ENCODE assay signal across 8 cellular contexts in genomic region chr19:15101479-15102082, GRCh38. TPM values are rescaled to one million over a fixed set of nuclear protein-coding genes. Genes with fewer than 3 reads are reported as not detected.
DNase-seq lines count a peak whose midpoint lies in the region; ATAC-seq and TF ChIP-seq lines count a peak whose summit lies in the region.

No MANE protein-coding gene starts in this region.

- TF ChIP-seq POLR2A in esophagus squamous epithelium (IDR thresholded peaks at IDR 0.05) = no peak

- H3K79me2 ChIP-seq in DND-41 (ENCODE audit: insufficient read depth, low read length) (no peaks in the 10 kb centered on the region), trophoblast cell (ENCODE audit: control insufficient read depth, insufficient read depth, low read length, poor library complexity) (no peaks in the 10 kb centered on the region)

- H2AK5ac ChIP-seq in trophoblast cell (ENCODE audit: low read length) = no peak overlapping the region

- 47 to 65% methylated on average over 2 to 3 of the region's 3 CpGs for WGBS in esophagus squamous epithelium, 2 donors
- no CpG with 5 or more reads among the region's 3 CpGs for WGBS in trophoblast cell (ENCODE audit: extremely low coverage, insufficient coverage, insufficient read length)

- H3K4me2 ChIP-seq in DND-41 (ENCODE audit: insufficient read depth, low read length) (no peak overlapping the region), trophoblast cell (ENCODE audit: low read length) (no peak overlapping the region)

- H3K4me1 ChIP-seq in DND-41 (ENCODE audit: insufficient read depth, low read length) (no peaks in the 10 kb centered on the region), esophagus squamous epithelium (peaks cover 2 to 17% (median 4%) of the 10 kb centered on the region in 3 donors), trophoblast cell (ENCODE audit: control insufficient read depth in 1 of 2, insufficient read depth in 2 of 2, low read length in 2 of 2) (no peaks in the 10 kb centered on the region)

- no peak overlapping the region for H3K27ac ChIP-seq in DND-41 (ENCODE audit: low read length)
- no peak overlapping the region for H3K27ac ChIP-seq in esophagus squamous epithelium
- no peak overlapping the region for H3K27ac ChIP-seq in trophoblast cell (ENCODE audit: low read depth, low read length)

- H2AFZ ChIP-seq in DND-41 (ENCODE audit: low read depth, low read length) = no peak overlapping the region
- no peak overlapping the region for H2AFZ ChIP-seq in trophoblast cell (ENCODE audit: insufficient read depth, low read length, poor library complexity)

- H3K79me1 ChIP-seq in trophoblast cell (ENCODE audit: low read length) = peaks cover 3% of the 10 kb centered on the region

- no peak overlapping the region for H3K9ac ChIP-seq in DND-41 (ENCODE audit: low read depth, low read length)
- no peak overlapping the region for H3K9ac ChIP-seq in trophoblast cell (ENCODE audit: low read length)

- no peak overlapping the region for H2BK120ac ChIP-seq in trophoblast cell (ENCODE audit: insufficient read depth, low read length, poor library complexity)

- H3K27me3 ChIP-seq in DND-41 (ENCODE audit: insufficient read depth, low read length, poor library complexity) (no peaks in the 10 kb centered on the region), esophagus squamous epithelium (no peaks in the 10 kb centered on the region), trophoblast cell (ENCODE audit: insufficient read depth, low read length) (no peaks in the 10 kb centered on the region)

- DNase-seq in DND-41 (peak; percentile 68), LHCN-M2 (ENCODE audit: low read depth) (peak; percentile 49), esophagus squamous epithelium (lab: John Stamatoyannopoulos, UW) (no peak), trophoblast cell (peak; percentile 46 to 78), HK-2 (ENCODE audit: unreplicated experiment) (no peak)
- DNase-seq in activated CD4-positive, alpha-beta T cell treated with anti-CD3 and anti-CD28 coated beads, Interleukin-2, amount 50 U/mL, for 48 hours = peak; percentile 68 to 76

- intact Hi-C loops in esophagus squamous epithelium (cut with DNase I) = loop anchor here (10.0 kb wide), 1 partner anchor 143 kb away; no protein-coding TSS in a partner anchor

- H2BK12ac ChIP-seq in trophoblast cell (ENCODE audit: low read length) = no peak overlapping the region

- H3K9me3 ChIP-seq in DND-41 (ENCODE audit: insufficient read depth, low read length, severe bottlenecking) = peaks cover 11% of the 10 kb centered on the region
- H3K9me3 ChIP-seq in esophagus squamous epithelium = peaks cover 0 to 17% (median 6%) of the 10 kb centered on the region in 3 donors
- H3K9me3 ChIP-seq in trophoblast cell (ENCODE audit: insufficient read depth, low read depth, low read length) = peaks cover 2% of the 10 kb centered on the region

- no peak overlapping the region for H2BK5ac ChIP-seq in trophoblast cell (ENCODE audit: low read depth, low read length, poor library complexity)

- peak; percentile 78; the same call in 2 of the 3 replicates for ATAC-seq in DND-41 (ENCODE audit: insufficient read depth, low read depth)
- ATAC-seq in HG03460 (IDR thresholded peaks at IDR 0.05; ENCODE audit: unreplicated experiment) = no peak
- no peak for ATAC-seq in HG03139 (IDR thresholded peaks at IDR 0.05; ENCODE audit: unreplicated experiment)

- H4K12ac ChIP-seq in trophoblast cell (ENCODE audit: low read depth, low read length) = no peak overlapping the region

- no peak overlapping the region for H3K4ac ChIP-seq in trophoblast cell (ENCODE audit: low read depth, low read length)

- no peak overlapping the region for H3K14ac ChIP-seq in trophoblast cell (ENCODE audit: low read length)

- H3K18ac ChIP-seq in trophoblast cell (ENCODE audit: low read length) = no peak overlapping the region

- no peak overlapping the region for H4K8ac ChIP-seq in trophoblast cell (ENCODE audit: low read depth, low read length)

- TF ChIP-seq CTCF in DND-41 (IDR thresholded peaks at IDR 0.05; ENCODE audit: borderline replicate concordance, extremely low read depth, low read length, poor library complexity, severe bottlenecking) (peak; percentile 89), esophagus squamous epithelium (IDR thresholded peaks at IDR 0.05) (peak in 5 of 6 experiments; percentile 49 to 81 (median 66))

- no peaks in the 10 kb centered on the region for H4K20me1 ChIP-seq in DND-41 (ENCODE audit: insufficient read depth, low read length)

- H3K36me3 ChIP-seq in DND-41 (ENCODE audit: insufficient read depth, low read length) = no peaks in the 10 kb centered on the region
- no peaks in the 10 kb centered on the region for H3K36me3 ChIP-seq in esophagus squamous epithelium
- no peaks in the 10 kb centered on the region for H3K36me3 ChIP-seq in trophoblast cell (ENCODE audit: control insufficient read depth in 1 of 2, insufficient read depth in 2 of 2, low read length in 2 of 2)

- H4K91ac ChIP-seq in trophoblast cell (ENCODE audit: low read depth, low read length) = peak overlapping the region; percentile 65

- H3K23ac ChIP-seq in trophoblast cell (ENCODE audit: low read length) = no peak overlapping the region

- no peak overlapping the region for H3K4me3 ChIP-seq in DND-41 (ENCODE audit: low read depth in 1 of 2, low read length in 2 of 2)
- H3K4me3 ChIP-seq in esophagus squamous epithelium = no peak overlapping the region
- no peak overlapping the region for H3K4me3 ChIP-seq in trophoblast cell (ENCODE audit: low read depth, low read length)

RNA-seq across cellular contexts. Expression of gene SYDE1, which starts 5.6 kb away (rescaled TPM):
- total RNA-seq in LHCN-M2 (2014; rRNA removed) (68.1 and 78.8 TPM in 2 replicates), esophagus squamous epithelium (10 to 100 TPM in 1 of 4 donors, 1 to 10 TPM in 3; 1.4 to 10.3 (median 4.6) TPM)
- polyA plus RNA-seq in LHCN-M2 (2012) = 68.0 TPM
- polyA plus RNA-seq in trophoblast cell (2013) = 72.8 and 76.1 TPM in 2 replicates

RNA-seq across cellular contexts. Expression of gene OR1I1, which starts 19.6 kb away (rescaled TPM):
- not detected in 2 replicates for total RNA-seq in LHCN-M2 (2014; rRNA removed)
- not detected for polyA plus RNA-seq in LHCN-M2 (2012)
- total RNA-seq in esophagus squamous epithelium = not detected
- polyA plus RNA-seq in trophoblast cell (2013) = not detected in 2 replicates

RNA-seq across cellular contexts. Expression of gene CASP14, which starts 52.3 kb away (rescaled TPM):
- not detected in 2 replicates for total RNA-seq in LHCN-M2 (2014; rRNA removed)
- polyA plus RNA-seq in LHCN-M2 (2012) = not detected
- under 1 TPM in 2 of 4 donors, not detected in 2; 0.42 to 0.44 TPM for total RNA-seq in esophagus squamous epithelium
- 0.62 and 0.71 TPM in 2 replicates for polyA plus RNA-seq in trophoblast cell (2013)

Comparison
In these comparisons a context has a peak if more than half of its experiments do, and no peak if none do; other contexts are left out.
1. DNase-seq: peak in DND-41 (single experiment), LHCN-M2 (single experiment), activated CD4-positive, alpha-beta T cell treated with anti-CD3 and anti-CD28 coated beads, Interleukin-2, amount 50 U/mL, for 48 hours (2 of 2) and trophoblast cell (2 of 2); none in esophagus squamous epithelium (single experiment) and HK-2 (single experiment).